27 cellular contexts compared by ENCODE assay signal in genomic region chr14:103259184-103259583, GRCh38.
"Had no signal": no experiment of that assay in that cellular context is flagged by ENCODE, and none has a peak within 500 bp of the region (broad histone marks: within the 10 kb centered on the region; RNA-seq: fewer than 3 reads in every experiment).

No MANE protein-coding gene starts in this region.

- H3K27me3 ChIP-seq: neural progenitor cell, right atrium auricular region, sigmoid colon, testis had no signal

- H3K27ac ChIP-seq: coronary artery, neural progenitor cell had no signal

- H3K9me3 ChIP-seq: prostate gland, right atrium auricular region, sigmoid colon, testis, tibial artery had no signal

- DNase-seq: dermis blood vessel endothelial cell; effector memory CD4-positive, alpha-beta T cell; erythroblast; hypothalamus; immature natural killer cell; islet precursor cell; kidney glomerular epithelial cell; left colon; left ventricle myocardium superior; mesenchymal stem cell; midbrain; naive thymus-derived CD4-positive, alpha-beta T cell; sigmoid colon; stimulated activated CD4-positive, alpha-beta T cell treated with anti-CD3 and anti-CD28 coated beads, Interleukin-2, amount 100 ng/mL, for 24 hours; stimulated activated CD4-positive, alpha-beta T cell treated with anti-CD3 and anti-CD28 coated beads, Interleukin-4, amount 100 ng/mL, for 24 hours; stimulated activated naive CD8-positive, alpha-beta T cell treated with anti-CD3 and anti-CD28 coated beads, Interleukin-15, Interleukin-2, amounts not matched to agents 100 U/mL and 50 U/mL, for 24 hours; substantia nigra; testis; tibial artery had no signal

- H3K9me3 Mint-ChIP-seq: immature natural killer cell; nephron; neural progenitor cell; stimulated activated effector memory CD8-positive, alpha-beta T cell treated with anti-CD3 and anti-CD28 coated beads, Interleukin-12 subunit alpha, Interleukin-12 subunit beta, amount 100 ng/mL, for 72 hours; type B pancreatic cell had no signal

- H3K4me1 ChIP-seq: neural progenitor cell had no signal

- H3K9ac ChIP-seq: neural progenitor cell had no signal

- H3K4me3 ChIP-seq: lung, neural progenitor cell, prostate gland, right atrium auricular region, sigmoid colon, testis had no signal

- H3K4me1 Mint-ChIP-seq: neural progenitor cell had no signal

- H3K36me3 ChIP-seq: neural progenitor cell, prostate gland, right atrium auricular region, sigmoid colon, tibial artery had no signal

- H3K36me3 Mint-ChIP-seq: immature natural killer cell; naive thymus-derived CD4-positive, alpha-beta T cell; neural progenitor cell; stimulated activated effector memory CD8-positive, alpha-beta T cell treated with anti-CD3 and anti-CD28 coated beads, Interleukin-12 subunit alpha, Interleukin-12 subunit beta, amount 100 ng/mL, for 72 hours; type B pancreatic cell had no signal

- H3K4me3 Mint-ChIP-seq: immature natural killer cell; nephron; neural progenitor cell; stimulated activated effector memory CD8-positive, alpha-beta T cell treated with anti-CD3 and anti-CD28 coated beads, Interleukin-12 subunit alpha, Interleukin-12 subunit beta, amount 100 ng/mL, for 72 hours; type B pancreatic cell had no signal

- H3K27ac Mint-ChIP-seq: immature natural killer cell; naive thymus-derived CD4-positive, alpha-beta T cell; neural progenitor cell; stimulated activated effector memory CD8-positive, alpha-beta T cell treated with anti-CD3 and anti-CD28 coated beads, Interleukin-12 subunit alpha, Interleukin-12 subunit beta, amount 100 ng/mL, for 72 hours; type B pancreatic cell had no signal

- ATAC-seq: naive thymus-derived CD4-positive, alpha-beta T cell; stimulated activated effector memory CD8-positive, alpha-beta T cell treated with anti-CD3 and anti-CD28 coated beads, Interleukin-12 subunit alpha, Interleukin-12 subunit beta, amount 100 ng/mL, for 72 hours; stimulated activated naive CD8-positive, alpha-beta T cell treated with anti-CD3 and anti-CD28 coated beads, Interleukin-15, Interleukin-2, amounts not matched to agents 100 U/mL and 50 U/mL, for 24 hours had no signal

- H3K4me2 ChIP-seq: neural progenitor cell had no signal
